25 cellular contexts compared by ENCODE assay signal in the genomic region with DNA sequence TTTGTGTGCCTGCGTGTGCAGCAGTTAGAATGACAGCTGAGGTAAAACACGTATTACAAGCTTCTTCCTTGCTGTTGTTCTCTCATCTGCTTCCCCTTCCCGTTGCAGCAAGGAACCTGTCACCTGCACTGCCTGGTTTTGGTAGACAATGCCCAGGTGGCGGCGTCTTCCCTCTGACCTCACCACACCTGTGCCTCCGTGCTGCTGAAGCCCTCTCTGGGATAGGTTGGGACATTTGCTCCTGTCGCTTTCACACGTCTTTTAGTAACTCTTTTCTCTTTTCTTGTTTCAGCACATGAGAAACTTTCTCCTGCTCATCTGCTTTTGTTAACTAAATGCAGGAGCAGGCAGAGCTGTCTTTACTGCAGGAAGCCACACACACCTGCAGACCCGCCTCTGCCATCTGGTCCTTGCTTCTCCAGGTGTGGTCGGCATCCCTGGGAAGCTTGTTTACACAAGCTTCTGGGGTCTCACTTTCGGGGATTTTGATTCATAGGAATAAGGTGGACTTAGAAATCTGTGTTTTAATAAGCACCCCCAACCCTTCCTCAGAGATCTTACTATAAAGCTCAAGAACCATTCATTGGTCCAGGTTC.
DNase-seq lines count a peak whose midpoint lies in the region; ATAC-seq and TF ChIP-seq lines count a peak whose summit lies in the region.
"Had no signal": no experiment of that assay in that cellular context is flagged by ENCODE, and none has a peak within 500 bp of the region (broad histone marks: within the 10 kb centered on the region; RNA-seq: fewer than 3 reads in every experiment).

No MANE protein-coding gene starts in this region.

- H3K4me1 ChIP-seq in DOHH2 (ENCODE audit: control insufficient read depth, low read length) (peaks cover 42% of the 10 kb centered on the region), MM.1S (ENCODE audit: low read length) (peaks cover 14% of the 10 kb centered on the region), OCI-LY7 (ENCODE audit: insufficient read depth, low read length, poor library complexity, severe bottlenecking) (peaks cover 49% of the 10 kb centered on the region)
- H3K4me1 ChIP-seq: HAP-1, transverse colon had no signal

- CTCF ChIA-PET in OCI-LY7 (lab: Charles Lee; ENCODE audit: unreplicated experiment) = interaction anchor here (0.5 to 1.0 kb wide), 2 partner anchors 54 to 203 kb away, joined by 3 read pairs; no protein-coding TSS in a partner anchor

- H2AFZ ChIP-seq in MM.1S (ENCODE audit: low read length) (no peak overlapping the region), OCI-LY7 (ENCODE audit: low read length) (no peak overlapping the region)

- H3K4me3 ChIP-seq in DOHH2 (ENCODE audit: low read length) (peak overlapping the region; percentile 39), MM.1S (ENCODE audit: low read length) (no peak overlapping the region), OCI-LY7 (ENCODE audit: low read depth, low read length, poor library complexity, severe bottlenecking) (peak overlapping the region; percentile 13)
- H3K4me3 ChIP-seq: BLaER1 treated with 17β-estradiol and CSF1 and Interleukin-3, amounts not matched to agents 10 nM and 100 nM; HAP-1; heart left ventricle; K562; SK-N-MC; transverse colon had no signal

- H3K4me3 Mint-ChIP-seq in memory B cell = peak overlapping the region; percentile 40
- H3K4me3 Mint-ChIP-seq: nephron progenitor cell had no signal

- DNase-seq in MM.1S (peak; percentile 87), OCI-LY7 (ENCODE audit: low spot score) (peak; percentile 84), memory B cell (ENCODE audit: low spot score in 2 of 2) (peak in 1 of 2 donors; percentile 17), COLO829 (ENCODE audit: low spot score) (no peak), cerebellar nuclear complex (lab: John Stamatoyannopoulos, UW) (no peak)
- DNase-seq: activated CD4-positive, alpha-beta T cell treated with anti-CD3 and anti-CD28 coated beads for 4 hours; activated effector memory CD4-positive, alpha-beta T cell treated with anti-CD3 and anti-CD28 coated beads, Interleukin-2, amount 50 U/mL, for 16 hours; activated T-cell treated with anti-CD3 and anti-CD28 coated beads for 4 hours; caudate nucleus; DND-41; foreskin fibroblast; heart left ventricle; NCI-H1436; NCI-H524 treated with DMSO at 0.1 percent for 48 hours; nephron progenitor cell; right cardiac atrium; T-helper 2 cell; transverse colon had no signal

- H3K27ac ChIP-seq in DOHH2 (ENCODE audit: low read depth, low read length) = peak overlapping the region; percentile 29
- no peak overlapping the region for H3K27ac ChIP-seq in MM.1S (ENCODE audit: low read length)
- peak overlapping the region; percentile 66 for H3K27ac ChIP-seq in OCI-LY7 (ENCODE audit: low read depth, low read length, poor library complexity, severe bottlenecking)
- H3K27ac ChIP-seq: BLaER1 treated with 17β-estradiol and CSF1 and Interleukin-3, amounts not matched to agents 10 nM and 100 nM; heart left ventricle; SK-N-MC; transverse colon had no signal

- H3K27ac Mint-ChIP-seq in memory B cell = peak overlapping the region; percentile 77
- H3K27ac Mint-ChIP-seq: nephron progenitor cell had no signal

- no peaks in the 10 kb centered on the region for H3K9me3 Mint-ChIP-seq in memory B cell
- H3K9me3 Mint-ChIP-seq: nephron progenitor cell had no signal

- H3K9ac ChIP-seq in MM.1S (ENCODE audit: low read length) = no peak overlapping the region
- H3K9ac ChIP-seq: BLaER1 treated with 17β-estradiol and CSF1 and Interleukin-3, amounts not matched to agents 10 nM and 100 nM had no signal

- H3K36me3 ChIP-seq in DOHH2 (ENCODE audit: control insufficient read depth, low read length) (no peaks in the 10 kb centered on the region), MM.1S (replicated peaks; ENCODE audit: insufficient read depth, low read length) (no peaks in the 10 kb centered on the region), OCI-LY7 (ENCODE audit: insufficient read depth, low read length) (no peaks in the 10 kb centered on the region)
- H3K36me3 ChIP-seq: BLaER1 treated with 17β-estradiol and CSF1 and Interleukin-3, amounts not matched to agents 10 nM and 100 nM; HAP-1; heart left ventricle; transverse colon had no signal

- H3K4me2 ChIP-seq in DOHH2 (ENCODE audit: low read length) (peak overlapping the region; percentile 57), MM.1S (ENCODE audit: low read depth, low read length) (peak overlapping the region; percentile 38), OCI-LY7 (ENCODE audit: low read length) (peak overlapping the region; percentile 58)

- H3K9me3 ChIP-seq in DOHH2 (ENCODE audit: control insufficient read depth, insufficient read depth, low read length) = no peaks in the 10 kb centered on the region
- H3K9me3 ChIP-seq in MM.1S (replicated peaks; ENCODE audit: insufficient read depth, low read length) = no peaks in the 10 kb centered on the region
- no peaks in the 10 kb centered on the region for H3K9me3 ChIP-seq in OCI-LY7 (ENCODE audit: low read length)
- H3K9me3 ChIP-seq: BLaER1 treated with 17β-estradiol and CSF1 and Interleukin-3, amounts not matched to agents 10 nM and 100 nM; HAP-1; heart left ventricle; transverse colon had no signal

- POLR2A ChIA-PET in OCI-LY7 (lab: Charles Lee) = interaction anchor here (0.6 to 1.9 kb wide), 11 partner anchors 12 to 438 kb away, joined by 3 to 11 read pairs (median 4); no protein-coding TSS in a partner anchor

- no peaks in the 10 kb centered on the region for H3K9me2 ChIP-seq in DOHH2 (replicated peaks; ENCODE audit: control insufficient read depth, low read length)
- no peaks in the 10 kb centered on the region for H3K9me2 ChIP-seq in MM.1S (replicated peaks; ENCODE audit: insufficient read depth, low read length)
- no peaks in the 10 kb centered on the region for H3K9me2 ChIP-seq in OCI-LY7 (ENCODE audit: insufficient read depth, low read length)

- TF ChIP-seq CTCF in DOHH2 (IDR thresholded peaks at IDR 0.05; ENCODE audit: low read depth, low read length, poor library complexity, severe bottlenecking) = no peak
- no peak; the same call in 1 of the 2 replicates for TF ChIP-seq CTCF in MM.1S (IDR thresholded peaks at IDR 0.05; ENCODE audit: low read length)
- peak; percentile 47; the same call in 1 of the 2 replicates for TF ChIP-seq CTCF in OCI-LY7 (conservative IDR thresholded peaks at IDR 0.05; ENCODE audit: low read length)

- intact Hi-C loops in OCI-LY7 (cut with micrococcal nuclease; ENCODE audit: unreplicated experiment) = loop anchor here (1.0 to 5.0 kb wide), 2 partner anchors 57 to 100 kb away; a partner anchor contains a TSS

- ATAC-seq in memory B cell (ENCODE audit: low read depth) = peak; percentile 48
- ATAC-seq in GM18909 (IDR thresholded peaks at IDR 0.05; ENCODE audit: poor library complexity, unreplicated experiment) = no peak
- ATAC-seq: esophagus mucosa, heart left ventricle, K562, right cardiac atrium had no signal

- H3K36me3 Mint-ChIP-seq in memory B cell = peaks cover 3% of the 10 kb centered on the region

- H3K79me2 ChIP-seq in DOHH2 (ENCODE audit: control insufficient read depth, low read length) (no peaks in the 10 kb centered on the region), MM.1S (ENCODE audit: low read length) (no peaks in the 10 kb centered on the region), OCI-LY7 (ENCODE audit: insufficient read depth, low read depth, low read length) (no peaks in the 10 kb centered on the region)

- H3F3A ChIP-seq in DOHH2 (ENCODE audit: control insufficient read depth, insufficient read depth) (0 out of 2 replicates have a peak, but pooled peaks cover 2% of the 10 kb centered on the region), MM.1S (ENCODE audit: insufficient read depth, low read length) (peaks cover 20% of the 10 kb centered on the region; the same call in 1 of the 2 replicates)

- no TSS peak for BruUV-seq in OCI-LY7 (replicated peaks; lab: Mats Ljungman, UMichigan)

- H4K20me1 ChIP-seq in DOHH2 (ENCODE audit: control insufficient read depth, insufficient read depth, low read depth, low read length) (no peaks in the 10 kb centered on the region), MM.1S (ENCODE audit: insufficient read depth, low read length) (no peaks in the 10 kb centered on the region), OCI-LY7 (ENCODE audit: insufficient read depth, low read length) (no peaks in the 10 kb centered on the region)
- H4K20me1 ChIP-seq: BLaER1 treated with 17β-estradiol and CSF1 and Interleukin-3, amounts not matched to agents 10 nM and 100 nM had no signal

- H3K27me3 ChIP-seq in DOHH2 (ENCODE audit: control insufficient read depth, low read length) (peaks cover 33% of the 10 kb centered on the region), MM.1S (replicated peaks; ENCODE audit: insufficient read depth, low read length) (peaks cover 51% of the 10 kb centered on the region)
- H3K27me3 ChIP-seq: BLaER1 treated with 17β-estradiol and CSF1 and Interleukin-3, amounts not matched to agents 10 nM and 100 nM; transverse colon had no signal

- peaks cover 34% of the 10 kb centered on the region for H3K4me1 Mint-ChIP-seq in memory B cell

- H3K27me3 Mint-ChIP-seq in memory B cell = peaks cover 2% of the 10 kb centered on the region

Comparison
In these comparisons a context has a peak if more than half of its experiments do, and no peak if none do; other contexts are left out.
1. DNase-seq: peak in MM.1S (single experiment) and OCI-LY7 (single experiment); none in COLO829 (single experiment) and cerebellar nuclear complex (0 of 2).
2. Peak in every context shown above with its lines, with median percentiles within 50 percentile points of each other: H3K4me2 ChIP-seq.